9 cellular contexts compared by ENCODE assay signal in genomic region chr6:108115598-108116058, GRCh38. TPM values are rescaled to one million over a fixed set of nuclear protein-coding genes. Genes with fewer than 3 reads are reported as not detected.
DNase-seq lines count a peak whose midpoint lies in the region; ATAC-seq and TF ChIP-seq lines count a peak whose summit lies in the region.
"Had no signal": no experiment of that assay in that cellular context is flagged by ENCODE, and none has a peak within 500 bp of the region (broad histone marks: within the 10 kb centered on the region; RNA-seq: fewer than 3 reads in every experiment).

No MANE protein-coding gene starts in this region.

- WGBS in liver, result 6% methylated on average over 20 of the region's 20 CpGs

- TF ChIP-seq CTCF in brain (conservative IDR thresholded peaks at IDR 0.05), result peak in 1 of 2 experiments; percentile 9
- peak; percentile 41 for TF ChIP-seq CTCF in liver (IDR thresholded peaks at IDR 0.05; ENCODE audit: low read depth, low read length, missing input control)
- peak; percentile 44 for TF ChIP-seq CTCF in upper lobe of right lung (IDR thresholded peaks at IDR 0.05)

- H3K27ac ChIP-seq in liver (ENCODE audit: low read depth in 1 of 2, low read length in 2 of 2), result no peak overlapping the region
- H3K27ac ChIP-seq in upper lobe of right lung, result no peak overlapping the region

- H3K4me1 ChIP-seq in liver (ENCODE audit: control insufficient read depth in 4 of 4, insufficient read depth in 4 of 4, low read length in 3 of 4), result peaks cover 13 to 52% (median 42%) of the 10 kb centered on the region in 4 donors
- peaks cover 45% of the 10 kb centered on the region for H3K4me1 ChIP-seq in upper lobe of right lung

- H3K27me3 ChIP-seq in liver (ENCODE audit: control insufficient read depth in 4 of 4, insufficient read depth in 4 of 4, low read length in 3 of 4) (peaks cover 0 to 7% (median 0%) of the 10 kb centered on the region in 4 donors), upper lobe of right lung (peaks cover 84% of the 10 kb centered on the region)

- peak; percentile 64 to 71 for TF ChIP-seq RAD21 in liver (IDR thresholded peaks at IDR 0.05)

- intact Hi-C loops in upper lobe of right lung (cut with DNase I), result loop anchor here (10.0 kb wide), 2 partner anchors 379 to 409 kb away; no protein-coding TSS in a partner anchor

- TF ChIP-seq POLR2A in GM18505 (IDR thresholded peaks at IDR 0.05; ENCODE audit: borderline replicate concordance, extremely low read depth, insufficient read depth, insufficient read length), result no peak

- H3K27ac Mint-ChIP-seq in brain, result peak overlapping the region in 1 of 5 experiments; percentile 81

- peak overlapping the region in 4 of 5 experiments; percentile 81 to 84 (median 82) for H3K4me3 Mint-ChIP-seq in brain

- peaks cover 0 to 9% (median 3%) of the 10 kb centered on the region in 5 experiments for H3K9me3 Mint-ChIP-seq in brain

- H3K9ac ChIP-seq in liver (ENCODE audit: low read depth in 1 of 2, low read length in 2 of 2), result no peak overlapping the region

- peak; percentile 64 for ATAC-seq in upper lobe of right lung
- no peak for ATAC-seq in GM18505 (IDR thresholded peaks at IDR 0.05; ENCODE audit: unreplicated experiment)
- ATAC-seq in HG03045 (IDR thresholded peaks at IDR 0.05; ENCODE audit: unreplicated experiment), result no peak

- peak overlapping the region in 1 of 3 donors; percentile 36 for H3K4me3 ChIP-seq in liver (ENCODE audit: low read depth in 1 of 3, low read length in 3 of 3)
- peak overlapping the region; percentile 46 for H3K4me3 ChIP-seq in upper lobe of right lung

- H3K36me3 Mint-ChIP-seq in brain, result no peaks in the 10 kb centered on the region

- H3K27me3 Mint-ChIP-seq in brain, result peaks cover 70% of the 10 kb centered on the region

- H3K36me3 ChIP-seq in liver (ENCODE audit: control insufficient read depth in 4 of 4, insufficient read depth in 3 of 4, low read depth in 1 of 4, low read length in 3 of 4) (no peaks in the 10 kb centered on the region), upper lobe of right lung (no peaks in the 10 kb centered on the region)

- peak; percentile 37 for DNase-seq in stimulated activated CD4-positive, alpha-beta T cell treated with anti-CD3 and anti-CD28 coated beads, Interleukin-15, amount 100 ng/mL, for 24 hours
- no peak for DNase-seq in stimulated activated CD4-positive, alpha-beta T cell treated with anti-CD3 and anti-CD28 coated beads, Interleukin-4, amount 100 ng/mL, for 1 hour
- DNase-seq in NCI-H226 (peak; percentile 50), upper lobe of right lung (peak; percentile 76)

- H3K9me3 ChIP-seq in liver (ENCODE audit: control insufficient read depth in 4 of 4, low read length in 3 of 4), result no peaks in the 10 kb centered on the region
- no peaks in the 10 kb centered on the region for H3K9me3 ChIP-seq in upper lobe of right lung

- H3K4me1 Mint-ChIP-seq in brain, result peaks cover 58% of the 10 kb centered on the region

TF ChIP-seq in liver, 16 proteins besides CTCF, POLR2A, EP300 and RAD21:
- TF ChIP-seq EGR1 (IDR thresholded peaks at IDR 0.05; ENCODE audit: low read depth in 2 of 2), result no peak
- no peak for TF ChIP-seq HNF4G (IDR thresholded peaks at IDR 0.05)
- TF ChIP-seq SP1 (IDR thresholded peaks at IDR 0.05), result no peak
- TF ChIP-seq RXRA (IDR thresholded peaks at IDR 0.05), result no peak
- TF ChIP-seq HNF4A (conservative IDR thresholded peaks at IDR 0.05), result no peak
- no peak for TF ChIP-seq FOXA2 (IDR thresholded peaks at IDR 0.05)
- TF ChIP-seq TAF1 (conservative IDR thresholded peaks at IDR 0.05), result no peak
- no peak for TF ChIP-seq REST (IDR thresholded peaks at IDR 0.05)
TF ChIP-seq in liver: peak in this region for 0.

RNA-seq across cellular contexts. Expression of gene OSTM1, which starts 41.1 kb away (rescaled TPM):
- polyA plus RNA-seq in brain (ENCODE audit: insufficient read depth, low read depth, low replicate concordance) (3.2 TPM), liver (10 to 100 TPM in 1 of 2 donors, 1 to 10 TPM in 1; 8.8 to 11.6 TPM)
- total RNA-seq in liver (10 to 100 TPM; 11.0 to 33.3 TPM), upper lobe of right lung (59.3 TPM)

RNA-seq across cellular contexts. Expression of gene NR2E1, which starts 50.2 kb away (rescaled TPM):
- polyA plus RNA-seq in brain (ENCODE audit: insufficient read depth, low read depth, low replicate concordance) (3.0 TPM), liver (not detected)
- total RNA-seq in liver (not detected), upper lobe of right lung (not detected)
- total RNA-seq: glomerular endothelial cell had no signal
